ENCODE assay signal across 8 cellular contexts in genomic region chr3:3200632-3201212, GRCh38. TPM values are rescaled to one million over a fixed set of nuclear protein-coding genes. Genes with fewer than 3 reads are reported as not detected.
DNase-seq lines count a peak whose midpoint lies in the region; ATAC-seq, FAIRE-seq and TF ChIP-seq lines count a peak whose summit lies in the region.

No MANE protein-coding gene starts in this region.

- TF ChIP-seq POLR2A in K562 (conservative IDR thresholded peaks at IDR 0.05) = no peak
- no peak for TF ChIP-seq POLR2A in stomach (IDR thresholded peaks at IDR 0.05)

- no peaks in the 10 kb centered on the region for H4K20me1 ChIP-seq in K562 (replicated peaks; ENCODE audit: control insufficient read depth, insufficient read depth, low read length)

- FAIRE-seq in K562 (lab: Jason Lieb, UNC) = peak; percentile 92

- TF ChIP-seq RAD21 in K562 (CRISPR knock-in tag; conservative IDR thresholded peaks at IDR 0.05 in 1 of 2, IDR thresholded peaks at IDR 0.05 in 1 of 2) = peak; percentile 93 to 96

- BruUV-seq in K562 (replicated peaks; lab: Mats Ljungman, UMichigan) = no TSS peak

- H3K9me3 ChIP-seq in K562 (replicated peaks; ENCODE audit: control insufficient read depth, insufficient read depth, low read depth, low read length) = no peaks in the 10 kb centered on the region
- H3K9me3 ChIP-seq in stomach = no peaks in the 10 kb centered on the region

- CTCF ChIA-PET in K562 (lab: Yijun Ruan, JAX; ENCODE audit: low intra/inter-chr PET ratio) = interaction anchor here (0.8 to 1.7 kb wide), 4 partner anchors 797 to 1433 kb away, joined by 3 to 14 read pairs (median 4); no protein-coding TSS in a partner anchor

- no peaks in the 10 kb centered on the region for H3K9me1 ChIP-seq in K562 (ENCODE audit: control insufficient read depth, insufficient read depth, low read length)

- TF ChIP-seq EP300 in K562 (IDR thresholded peaks at IDR 0.05; ENCODE audit: low read length) (no peak), stomach (IDR thresholded peaks at IDR 0.05) (no peak)

- no peak overlapping the region for H3K9ac ChIP-seq in K562 (ENCODE audit: insufficient read depth in 1 of 2, low read depth in 2 of 2, low read length in 2 of 2)

- peak; percentile 70 for DNase-seq in DMS114 treated with DMSO at 0.1 percent for 48 hours (lab: John Stamatoyannopoulos, UW; ENCODE audit: unreplicated experiment)
- peak; percentile 71 for DNase-seq in NCI-H69 (lab: John Stamatoyannopoulos, UW)
- peak; percentile 19 to 71 (median 44) for DNase-seq in K562 (ENCODE audit: extremely low read depth in 1 of 4, low spot score in 3 of 4)
- peak; percentile 90 for DNase-seq in inferior parietal cortex (ENCODE audit: extremely low spot score)
- DNase-seq in stomach = peak; percentile 41
- DNase-seq in T1000 (lab: John Stamatoyannopoulos, UW) = no peak

- H3K36me3 ChIP-seq in K562 (ENCODE audit: control insufficient read depth, insufficient read depth, low read length) (no peaks in the 10 kb centered on the region; the same call in 2 of the 3 replicates), stomach (no peaks in the 10 kb centered on the region)

- POLR2A ChIA-PET in K562 (lab: Yijun Ruan, JAX) = interaction anchor here (0.6 to 0.7 kb wide), 3 partner anchors 31 to 1092 kb away, joined by 3 to 4 read pairs (median 3); no protein-coding TSS in a partner anchor

- H3K27ac ChIP-seq in K562 (ENCODE audit: extremely low read depth, low read depth, low read length) (no peak overlapping the region), stomach (no peak overlapping the region)

- no peaks in the 10 kb centered on the region for H3K79me2 ChIP-seq in K562 (ENCODE audit: control insufficient read depth, insufficient read depth, low read length)

- 3% methylated on average over 7 of the region's 7 CpGs for WGBS in K562 (ENCODE audit: insufficient coverage, low coverage, missing lambda C conversion rate)
- WGBS in stomach, 5 donors = 20 to 29% (median 22%) methylated on average over 7 of the region's 7 CpGs

- intact Hi-C loops in K562 (cut with micrococcal nuclease) (loop anchor here (1.0 to 5.0 kb wide), 3 partner anchors 798 to 1090 kb away; no protein-coding TSS in a partner anchor), stomach (cut with DNase I; ENCODE audit: low total_unique reads) (loop anchor here (5.0 kb wide), 1 partner anchor 1092 kb away; no protein-coding TSS in a partner anchor)

- no peak overlapping the region for H3K4me3 ChIP-seq in K562
- H3K4me3 ChIP-seq in stomach = no peak overlapping the region

- H2AFZ ChIP-seq in K562 (ENCODE audit: low read depth, low read length) = no peak overlapping the region

- in situ Hi-C loops in K562 (cut with MboI) = no loop called here

- H3K4me1 ChIP-seq in K562 (replicated peaks in 1 of 2; ENCODE audit: control insufficient read depth in 2 of 2, insufficient read depth in 2 of 2, low read length in 2 of 2) (peaks cover 0 to 13% of the 10 kb centered on the region in 2 experiments; a peak in 3 of 5 replicates), stomach (no peaks in the 10 kb centered on the region)

- H3K27me3 ChIP-seq in K562 (ENCODE audit: control insufficient read depth in 2 of 2, insufficient read depth in 2 of 2, low read length in 2 of 2) (no peaks in the 10 kb centered on the region), stomach (no peaks in the 10 kb centered on the region)

- peak; percentile 71 for ATAC-seq in GM18909 (IDR thresholded peaks at IDR 0.05; ENCODE audit: poor library complexity, unreplicated experiment)
- peak; percentile 64 for ATAC-seq in HG03135 (IDR thresholded peaks at IDR 0.05; ENCODE audit: unreplicated experiment)
- ATAC-seq in K562 = peak; percentile 85

- no peak overlapping the region for H3K4me2 ChIP-seq in K562 (ENCODE audit: insufficient read depth, low read length)

- peak; percentile 64 to 88 (median 76) for TF ChIP-seq CTCF in K562 (IDR thresholded peaks at IDR 0.05 in 2 of 3, conservative IDR thresholded peaks at IDR 0.05 in 1 of 3; ENCODE audit: insufficient read depth in 2 of 3, low read depth in 1 of 3, low read length in 3 of 3)
- peak in 5 of 7 experiments; percentile 39 to 78 (median 64) for TF ChIP-seq CTCF in stomach (IDR thresholded peaks at IDR 0.05)

TF ChIP-seq in K562, 482 proteins besides CTCF, POLR2A, EP300 and RAD21:
- TF ChIP-seq POLR2G (IDR thresholded peaks at IDR 0.05; ENCODE audit: low read depth, low read length) (no peak), PHF20 (IDR thresholded peaks at IDR 0.05; ENCODE audit: partially characterized antibody) (no peak), ZBTB5 (IDR thresholded peaks at IDR 0.05) (no peak), SMC3 (conservative IDR thresholded peaks at IDR 0.05; ENCODE audit: insufficient read depth, low read depth, low read length) (peak; percentile 64), STAG1 (CRISPR knock-in tag; IDR thresholded peaks at IDR 0.05; ENCODE audit: borderline replicate concordance) (peak; percentile 28; the same call in 1 of the 2 replicates), TEAD1 (CRISPR knock-in tag; IDR thresholded peaks at IDR 0.05) (0 out of 4 replicates have a peak, but pooled peaks of 1 of the 2 experiments have one; percentile 18), DEAF1 (CRISPR knock-in tag; IDR thresholded peaks at IDR 0.05) (peak; percentile 86), BACH1 (tag; IDR thresholded peaks at IDR 0.05) (no peak), OTX1 (CRISPR knock-in tag; IDR thresholded peaks at IDR 0.05) (no peak), ZNF584 (CRISPR knock-in tag; IDR thresholded peaks at IDR 0.05; ENCODE audit: low read depth) (no peak), ZNF639 (CRISPR knock-in tag; conservative IDR thresholded peaks at IDR 0.05 in 1 of 2, IDR thresholded peaks at IDR 0.05 in 1 of 2) (no peak), MAZ (CRISPR knock-in tag; conservative IDR thresholded peaks at IDR 0.05 in 1 of 2, IDR thresholded peaks at IDR 0.05 in 1 of 2) (0 out of 4 replicates have a peak, but pooled peaks of 1 of the 2 experiments have one; percentile 16), GATAD2B (IDR thresholded peaks at IDR 0.05; ENCODE audit: borderline replicate concordance) (no peak), SLC30A9 (CRISPR knock-in tag; IDR thresholded peaks at IDR 0.05) (no peak)

RNA-seq across cellular contexts. Expression of gene CRBN, which starts 21.2 kb away (rescaled TPM):
- total RNA-seq in K562 (2011; cell fraction: chromatin; rRNA removed; ENCODE audit: low replicate concordance) = 48.7 and 125 TPM in 2 replicates
- 26.8 and 34.5 TPM in 2 replicates for total RNA-seq in K562 (2011; cell fraction: nucleolus; rRNA removed)
- 43.4 and 64.5 TPM in 2 replicates for total RNA-seq in K562 (2011; cell fraction: nucleoplasm; rRNA removed)
- 32.0 and 40.8 TPM in 2 replicates for total RNA-seq in K562 (2014; rRNA removed)
- total RNA-seq in K562 (2014; rRNA removed; fragmentation: Illumina TruSeq; extraction: Trizol) = 73.4 and 88.6 TPM in 2 replicates
- total RNA-seq in K562 (2015; rRNA removed; fragmentation: Illumina TruSeq; extraction: Trizol) = 46.5 and 57.4 TPM in 2 replicates
- 44.5 and 47.9 TPM in 2 replicates for total RNA-seq in K562 (2021)
- polyA plus RNA-seq in K562 (2011; rRNA removed) = 67.7 and 84.0 TPM in 2 replicates
- polyA plus RNA-seq in K562 (2011; cell fraction: cytosol; rRNA removed) = 18.6 and 37.9 TPM in 2 replicates
- 36.1 and 58.0 TPM in 2 replicates for polyA plus RNA-seq in K562 (2011; cell fraction: nucleus; rRNA removed)
- polyA plus RNA-seq in K562 (2012) = 39.7 and 46.8 TPM in 2 replicates
- polyA plus RNA-seq in K562 (2014; fragmentation: Illumina TruSeq; extraction: Trizol) = 44.2 and 48.3 TPM in 2 replicates
- 100 to 1,000 TPM; 271 to 331 TPM for polyA plus RNA-seq in K562 (2014; fragmentation: Nextera tagmentation; extraction: Ambion mirVana)
- polyA plus RNA-seq in K562 (2014; rRNA removed) = 47.1 and 54.1 TPM in 2 replicates
- polyA minus RNA-seq in K562 (2011; rRNA and poly(A)+ RNA removed) = 92.3 and 99.7 TPM in 2 replicates
- 27.1 and 49.5 TPM in 2 replicates for polyA minus RNA-seq in K562 (2011; cell fraction: cytosol; rRNA and poly(A)+ RNA removed)
- 64.0 and 118 TPM in 2 replicates for polyA minus RNA-seq in K562 (2011; cell fraction: nucleus; rRNA and poly(A)+ RNA removed)
- 100 to 1,000 TPM in 3 of 5 donors, 10 to 100 TPM in 2; 43.7 to 864 (median 119) TPM for total RNA-seq in stomach
- polyA plus RNA-seq in stomach = 10 to 100 TPM; 16.4 to 38.2 (median 28.4) TPM
